18 cellular contexts compared by ENCODE assay signal in genomic region chr9:7613931-7614330, GRCh38.
DNase-seq lines count a peak whose midpoint lies in the region; ATAC-seq and TF ChIP-seq lines count a peak whose summit lies in the region.
"Had no signal": no experiment of that assay in that cellular context is flagged by ENCODE, and none has a peak within 500 bp of the region (broad histone marks: within the 10 kb centered on the region; RNA-seq: fewer than 3 reads in every experiment).

No MANE protein-coding gene starts in this region.

- H3K79me2 ChIP-seq in GM23338 (replicated peaks; ENCODE audit: insufficient read depth) = no peaks in the 10 kb centered on the region

- H3K4me1 Mint-ChIP-seq in activated naive CD4-positive, alpha-beta T cell treated with anti-CD3 and anti-CD28 coated beads, Interleukin-2, amount 10 ng/mL, durations not matched to agents 7 days and 5 days = peaks cover 44% of the 10 kb centered on the region
- peaks cover 10% of the 10 kb centered on the region for H3K4me1 Mint-ChIP-seq in stimulated activated effector memory CD8-positive, alpha-beta T cell treated with anti-CD3 and anti-CD28 coated beads, Interleukin-12 subunit alpha, Interleukin-12 subunit beta, amount 100 ng/mL, for 72 hours
- H3K4me1 Mint-ChIP-seq in GM23338 = no peaks in the 10 kb centered on the region

- H3K9me3 ChIP-seq in RWPE2 (ENCODE audit: severe bottlenecking) = no peaks in the 10 kb centered on the region
- no peaks in the 10 kb centered on the region for H3K9me3 ChIP-seq in vagina
- H3K9me3 ChIP-seq: neutrophil had no signal

- no peak overlapping the region for H2AFZ ChIP-seq in GM23338
- H2AFZ ChIP-seq: PC-9 had no signal

- peak; percentile 72 for ATAC-seq in RWPE2 (ENCODE audit: low read depth)
- ATAC-seq in stimulated activated effector memory CD8-positive, alpha-beta T cell treated with anti-CD3 and anti-CD28 coated beads, Interleukin-12 subunit alpha, Interleukin-12 subunit beta, amount 100 ng/mL, for 72 hours = peak; percentile 51
- no peak for ATAC-seq in GM23338
- ATAC-seq: left lobe of liver had no signal

- H3K36me3 Mint-ChIP-seq in activated naive CD4-positive, alpha-beta T cell treated with anti-CD3 and anti-CD28 coated beads, Interleukin-2, amount 10 ng/mL, durations not matched to agents 7 days and 5 days = peaks cover 5% of the 10 kb centered on the region
- no peaks in the 10 kb centered on the region for H3K36me3 Mint-ChIP-seq in stimulated activated effector memory CD8-positive, alpha-beta T cell treated with anti-CD3 and anti-CD28 coated beads, Interleukin-12 subunit alpha, Interleukin-12 subunit beta, amount 100 ng/mL, for 72 hours
- no peaks in the 10 kb centered on the region for H3K36me3 Mint-ChIP-seq in GM23338 (ENCODE audit: low read depth)

- no peaks in the 10 kb centered on the region for H3K36me3 ChIP-seq in RWPE2 (ENCODE audit: low read depth)
- H3K36me3 ChIP-seq in vagina = no peaks in the 10 kb centered on the region
- H3K36me3 ChIP-seq in GM23338 (ENCODE audit: insufficient read depth) = no peaks in the 10 kb centered on the region
- H3K36me3 ChIP-seq: neutrophil had no signal

- H3K27ac ChIP-seq in RWPE2 (ENCODE audit: poor library complexity, severe bottlenecking) = no peak overlapping the region
- no peak overlapping the region for H3K27ac ChIP-seq in dorsolateral prefrontal cortex
- H3K27ac ChIP-seq in vagina = no peak overlapping the region
- no peak overlapping the region for H3K27ac ChIP-seq in GM23338 (ENCODE audit: low read depth)
- H3K27ac ChIP-seq: neutrophil, PC-9 had no signal

- H3K27me3 Mint-ChIP-seq in activated naive CD4-positive, alpha-beta T cell treated with anti-CD3 and anti-CD28 coated beads, Interleukin-2, amount 10 ng/mL, durations not matched to agents 7 days and 5 days = no peaks in the 10 kb centered on the region
- H3K27me3 Mint-ChIP-seq in GM23338 (ENCODE audit: insufficient read depth, low read depth, poor library complexity) = no peaks in the 10 kb centered on the region

- no peaks in the 10 kb centered on the region for H3F3A ChIP-seq in GM23338 (replicated peaks; ENCODE audit: low read depth)

- peak; percentile 25 for DNase-seq in activated naive CD4-positive, alpha-beta T cell treated with anti-CD3 and anti-CD28 coated beads, Interleukin-2, amount 10 ng/mL, durations not matched to agents 7 days and 5 days
- DNase-seq in activated naive CD4-positive, alpha-beta T cell treated with Interleukin-2 at 50 U/mL for 16 hours = no peak
- DNase-seq in RWPE2 (ENCODE audit: low spot score) = no peak
- DNase-seq in astrocyte of the spinal cord (ENCODE audit: low read depth, low spot score) = peak; percentile 10
- DNase-seq in stimulated activated effector memory CD8-positive, alpha-beta T cell treated with anti-CD3 and anti-CD28 coated beads, Interleukin-12 subunit alpha, Interleukin-12 subunit beta, amount 100 ng/mL, for 72 hours (ENCODE audit: low spot score in 2 of 2) = no peak
- no peak for DNase-seq in dorsolateral prefrontal cortex
- DNase-seq in vagina (ENCODE audit: extremely low spot score in 2 of 2) = no peak
- no peak for DNase-seq in GM23338 (ENCODE audit: low spot score)
- DNase-seq: DND-41; effector memory CD4-positive, alpha-beta T cell; glutamatergic neuron; HFFc6; NCI-H1436 treated with DMSO at 0.1 percent for 48 hours; NCI-H748 treated with DMSO at 0.1 percent for 48 hours; PC-9; stimulated activated CD4-positive, alpha-beta T cell treated with anti-CD3 and anti-CD28 coated beads, Interleukin-4, amount 100 ng/mL, for 4 hours had no signal

- peak overlapping the region; percentile 37 for H3K4me3 Mint-ChIP-seq in activated naive CD4-positive, alpha-beta T cell treated with anti-CD3 and anti-CD28 coated beads, Interleukin-2, amount 10 ng/mL, durations not matched to agents 7 days and 5 days
- H3K4me3 Mint-ChIP-seq in stimulated activated effector memory CD8-positive, alpha-beta T cell treated with anti-CD3 and anti-CD28 coated beads, Interleukin-12 subunit alpha, Interleukin-12 subunit beta, amount 100 ng/mL, for 72 hours = peak overlapping the region; percentile 12
- H3K4me3 Mint-ChIP-seq in GM23338 = no peak overlapping the region
- H3K4me3 Mint-ChIP-seq: HFFc6 had no signal

- CTCF ChIA-PET in activated naive CD4-positive, alpha-beta T cell treated with anti-CD3 and anti-CD28 coated beads, Interleukin-2, amount 10 ng/mL, durations not matched to agents 7 days and 5 days (lab: Charles Lee) = interaction anchor here (1.2 to 1.5 kb wide), 3 partner anchors 40 to 44 kb away, joined by 3 to 6 read pairs (median 5); no protein-coding TSS in a partner anchor

- in situ Hi-C loops in astrocyte of the spinal cord (cut with HindIII; ENCODE audit: low sequenced_read_pairs) = no loop called here

- H3K4me3 ChIP-seq in RWPE2 (ENCODE audit: severe bottlenecking) = no peak overlapping the region
- no peak overlapping the region for H3K4me3 ChIP-seq in astrocyte of the spinal cord (ENCODE audit: low read depth, low read length)
- no peak overlapping the region for H3K4me3 ChIP-seq in dorsolateral prefrontal cortex
- H3K4me3 ChIP-seq in vagina = no peak overlapping the region
- no peak overlapping the region for H3K4me3 ChIP-seq in GM23338
- H3K4me3 ChIP-seq: PC-9 had no signal

- H3K4me1 ChIP-seq in RWPE2 (ENCODE audit: insufficient read depth, poor library complexity, severe bottlenecking) = no peaks in the 10 kb centered on the region
- H3K4me1 ChIP-seq in vagina = no peaks in the 10 kb centered on the region
- no peaks in the 10 kb centered on the region for H3K4me1 ChIP-seq in GM23338 (ENCODE audit: insufficient read depth)

- TF ChIP-seq POLR2A in vagina (IDR thresholded peaks at IDR 0.05) = no peak

- H3K4me2 ChIP-seq in GM23338 = no peak overlapping the region
- H3K4me2 ChIP-seq: PC-9 had no signal

- intact Hi-C loops in dorsolateral prefrontal cortex (cut with DNase I) = no loop called here
- intact Hi-C loops in vagina (cut with DNase I) = no loop called here

- H3K9me3 Mint-ChIP-seq in activated naive CD4-positive, alpha-beta T cell treated with anti-CD3 and anti-CD28 coated beads, Interleukin-2, amount 10 ng/mL, durations not matched to agents 7 days and 5 days = peaks cover 7% of the 10 kb centered on the region
- no peaks in the 10 kb centered on the region for H3K9me3 Mint-ChIP-seq in stimulated activated effector memory CD8-positive, alpha-beta T cell treated with anti-CD3 and anti-CD28 coated beads, Interleukin-12 subunit alpha, Interleukin-12 subunit beta, amount 100 ng/mL, for 72 hours
- H3K9me3 Mint-ChIP-seq in GM23338 = no peaks in the 10 kb centered on the region; the same call in 2 of the 3 replicates

- H4K20me1 ChIP-seq in GM23338 (replicated peaks; ENCODE audit: insufficient read depth) = no peaks in the 10 kb centered on the region

- TF ChIP-seq CTCF in RWPE2 (IDR thresholded peaks at IDR 0.05; ENCODE audit: poor library complexity, severe bottlenecking) = peak; percentile 19
- TF ChIP-seq CTCF in astrocyte of the spinal cord (IDR thresholded peaks at IDR 0.05; ENCODE audit: low read depth, low read length) = no peak
- TF ChIP-seq CTCF in dorsolateral prefrontal cortex (IDR thresholded peaks at IDR 0.05 in 54 of 56, conservative IDR thresholded peaks at IDR 0.05 in 2 of 56; ENCODE audit: low read depth in 1 of 56, partially characterized antibody in 56 of 56) = no peak
- no peak for TF ChIP-seq CTCF in vagina (IDR thresholded peaks at IDR 0.05)
- TF ChIP-seq CTCF in GM23338 (conservative IDR thresholded peaks at IDR 0.05; ENCODE audit: low read depth in 2 of 2) = 0 out of 4 replicates have a peak, but pooled peaks of 1 of the 2 experiments have one; percentile 6

- no peaks in the 10 kb centered on the region; the same call in 1 of the 2 replicates for H3K9me2 ChIP-seq in GM23338 (ENCODE audit: insufficient read depth)

- no peaks in the 10 kb centered on the region for H3K27me3 ChIP-seq in RWPE2 (ENCODE audit: insufficient read depth, poor library complexity, severe bottlenecking)
- no peaks in the 10 kb centered on the region for H3K27me3 ChIP-seq in dorsolateral prefrontal cortex
- H3K27me3 ChIP-seq in vagina = no peaks in the 10 kb centered on the region
- no peaks in the 10 kb centered on the region for H3K27me3 ChIP-seq in GM23338 (ENCODE audit: insufficient read depth)
- H3K27me3 ChIP-seq: neutrophil had no signal

- H3K27ac Mint-ChIP-seq in activated naive CD4-positive, alpha-beta T cell treated with anti-CD3 and anti-CD28 coated beads, Interleukin-2, amount 10 ng/mL, durations not matched to agents 7 days and 5 days = peak overlapping the region; percentile 71
- H3K27ac Mint-ChIP-seq in stimulated activated effector memory CD8-positive, alpha-beta T cell treated with anti-CD3 and anti-CD28 coated beads, Interleukin-12 subunit alpha, Interleukin-12 subunit beta, amount 100 ng/mL, for 72 hours = peak overlapping the region; percentile 21
- H3K27ac Mint-ChIP-seq in GM23338 = no peak overlapping the region
- H3K27ac Mint-ChIP-seq: HFFc6 had no signal

TF ChIP-seq in GM23338, 12 proteins besides CTCF, POLR2A, EP300 and RAD21 (continues in another document):
- TF ChIP-seq ZNF331 (CRISPR knock-in tag; IDR thresholded peaks at IDR 0.05; ENCODE audit: low read depth) (no peak), ETS1 (IDR thresholded peaks at IDR 0.05) (no peak), JUNB (IDR thresholded peaks at IDR 0.05; ENCODE audit: unreplicated experiment) (no peak)

Comparison
In these comparisons a context has a peak if more than half of its experiments do, and no peak if none do; other contexts are left out.
1. DNase-seq: peak in activated naive CD4-positive, alpha-beta T cell treated with anti-CD3 and anti-CD28 coated beads, Interleukin-2, amount 10 ng/mL, durations not matched to agents 7 days and 5 days (single experiment) and astrocyte of the spinal cord (single experiment); none in activated naive CD4-positive, alpha-beta T cell treated with Interleukin-2 at 50 U/mL for 16 hours (single experiment), RWPE2 (single experiment), stimulated activated effector memory CD8-positive, alpha-beta T cell treated with anti-CD3 and anti-CD28 coated beads, Interleukin-12 subunit alpha, Interleukin-12 subunit beta, amount 100 ng/mL, for 72 hours (0 of 2), dorsolateral prefrontal cortex (0 of 10), vagina (0 of 2) and GM23338 (single experiment).